In genomic region chr1:40114400-40114799, GRCh38 we compare ENCODE assay signal across 11 cellular contexts.
"Had no signal": no experiment of that assay in that cellular context is flagged by ENCODE, and none has a peak within 500 bp of the region (broad histone marks: within the 10 kb centered on the region; RNA-seq: fewer than 3 reads in every experiment).

No MANE protein-coding gene starts in this region.

- H3K4me3 Mint-ChIP-seq: GM23338, H9, HFFc6 had no signal

- FAIRE-seq: H1, H54 had no signal

- H3K4me2 ChIP-seq: GM23338 had no signal

- H3K27ac Mint-ChIP-seq: GM23338, H9, HFFc6 had no signal

- H3K27ac ChIP-seq: GM23248 had no signal

- H3K4me1 ChIP-seq: HAP-1 had no signal

- H3K4me3 ChIP-seq: GM23248, GM23338, HAP-1 had no signal

- ATAC-seq: GM23338, HCT116 had no signal

- H2AFZ ChIP-seq: GM23248, GM23338 had no signal

- DNase-seq: GM23248, GOT3, H7, H9, HCEC 1CT, HFFc6 had no signal

- H3K9ac ChIP-seq: GM23248 had no signal

- H3K4me1 Mint-ChIP-seq: GM23338, H9 had no signal

- H3K36me3 ChIP-seq: HAP-1 had no signal
